Comparison of ENCODE assay signal across 1 cellular context in the genomic region with DNA sequence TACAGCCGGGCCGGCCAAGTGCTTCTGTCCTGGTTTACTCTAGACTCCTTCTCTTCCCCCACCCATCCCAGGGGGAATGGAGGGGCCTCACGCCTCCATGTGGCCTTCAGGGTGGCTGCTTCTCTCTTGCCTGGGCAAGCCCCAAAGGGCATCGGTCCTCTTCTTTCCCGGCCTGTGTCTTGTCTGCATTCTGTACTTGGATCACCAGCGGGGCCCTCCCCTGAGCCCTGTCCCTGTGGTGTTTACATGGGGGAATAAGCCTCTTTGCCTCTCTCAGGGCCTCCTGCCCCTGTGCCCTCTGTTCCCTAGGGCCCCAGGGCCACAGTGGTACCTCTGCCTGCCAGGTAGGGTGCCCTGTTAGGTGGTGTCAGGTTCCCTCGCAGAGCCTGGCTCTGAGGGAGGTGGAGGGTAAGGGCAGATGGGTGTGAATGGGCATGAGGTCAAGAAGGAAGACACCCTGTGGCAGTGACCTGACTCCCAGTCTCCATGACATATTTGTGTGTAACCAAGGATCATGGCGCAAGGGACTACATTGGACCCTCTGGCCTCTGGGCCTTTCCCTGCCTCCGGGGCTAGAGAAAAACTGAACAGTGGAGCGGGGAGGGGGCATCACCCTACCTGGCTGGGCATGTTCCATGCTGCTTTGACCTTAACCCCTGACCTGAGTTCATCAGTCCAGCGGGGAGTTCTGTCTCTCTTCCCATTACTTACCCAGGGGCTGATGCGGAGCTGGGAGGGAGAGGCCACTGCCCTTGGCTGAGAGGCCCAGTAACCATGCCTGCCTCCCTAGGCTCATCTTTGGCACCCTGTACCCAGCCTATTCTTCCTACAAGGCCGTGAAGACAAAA.
TF ChIP-seq lines count a peak whose summit lies in the region.

No MANE protein-coding gene starts in this region.

TF ChIP-seq in HepG2, 621 proteins besides CTCF, POLR2A, EP300 and RAD21 (continued from another document):
- TF ChIP-seq ZGPAT (CRISPR knock-in tag; IDR thresholded peaks at IDR 0.05) (no peak), ZNF160 (CRISPR knock-in tag; IDR thresholded peaks at IDR 0.05) (no peak)
TF ChIP-seq in HepG2: peak in this region for 30.
